19 cellular contexts compared by ENCODE assay signal in genomic region chr4:107333518-107333917, GRCh38.
DNase-seq lines count a peak whose midpoint lies in the region; ATAC-seq and TF ChIP-seq lines count a peak whose summit lies in the region.
"Had no signal": no experiment of that assay in that cellular context is flagged by ENCODE, and none has a peak within 500 bp of the region (broad histone marks: within the 10 kb centered on the region; RNA-seq: fewer than 3 reads in every experiment).

No MANE protein-coding gene starts in this region.

- BruUV-seq in PC-9 (replicated peaks; lab: Mats Ljungman, UMichigan): no TSS peak

- H4K8ac ChIP-seq in trophoblast cell (ENCODE audit: low read depth, low read length): no peak overlapping the region

- H3K9me3 ChIP-seq in trophoblast cell (ENCODE audit: insufficient read depth, low read depth, low read length): no peaks in the 10 kb centered on the region
- H3K9me3 ChIP-seq in PC-9 (ENCODE audit: insufficient read depth, low read depth): no peaks in the 10 kb centered on the region
- H3K9me3 ChIP-seq: A549, Caco-2 had no signal

- H3K27me3 ChIP-seq in trophoblast cell (ENCODE audit: insufficient read depth, low read length) (no peaks in the 10 kb centered on the region), PC-9 (ENCODE audit: insufficient read depth, low read depth) (no peaks in the 10 kb centered on the region)
- H3K27me3 ChIP-seq: BLaER1 treated with 17β-estradiol and CSF1 and Interleukin-3, amounts not matched to agents 10 nM and 100 nM had no signal

- H3K9ac ChIP-seq in trophoblast cell (ENCODE audit: low read length): no peak overlapping the region
- H3K9ac ChIP-seq: BLaER1 treated with 17β-estradiol and CSF1 and Interleukin-3, amounts not matched to agents 10 nM and 100 nM had no signal

- H3K79me2 ChIP-seq in trophoblast cell (ENCODE audit: control insufficient read depth, insufficient read depth, low read length, poor library complexity) (no peaks in the 10 kb centered on the region), PC-9 (ENCODE audit: low read depth) (no peaks in the 10 kb centered on the region)

- ATAC-seq in GM19351 (IDR thresholded peaks at IDR 0.05; ENCODE audit: unreplicated experiment) (peak; percentile 55), HG03025 (IDR thresholded peaks at IDR 0.05; ENCODE audit: low FRiP score, unreplicated experiment) (peak; percentile 66)
- ATAC-seq: A549; CD8-positive, alpha-beta T cell had no signal

- H2AFZ ChIP-seq in trophoblast cell (ENCODE audit: insufficient read depth, low read length, poor library complexity) (no peak overlapping the region), PC-9 (no peak overlapping the region)

- H3K14ac ChIP-seq in trophoblast cell (ENCODE audit: low read length): no peak overlapping the region

- H3K27ac ChIP-seq in trophoblast cell (ENCODE audit: low read depth, low read length) (peak overlapping the region; percentile 17), PC-9 (no peak overlapping the region), RWPE1 (no peak overlapping the region)
- H3K27ac ChIP-seq: 22Rv1; A549; BLaER1 treated with 17β-estradiol and CSF1 and Interleukin-3, amounts not matched to agents 10 nM and 100 nM; C4-2B had no signal

- H4K91ac ChIP-seq in trophoblast cell (ENCODE audit: low read depth, low read length): no peak overlapping the region

- peak; percentile 41 for DNase-seq in amniotic epithelial cell (ENCODE audit: low read depth)
- no peak for DNase-seq in trophoblast cell
- DNase-seq in activated CD4-positive, CD25-positive, alpha-beta regulatory T cell (lab: John Stamatoyannopoulos, UW): no peak
- DNase-seq in PC-9: no peak
- no peak for DNase-seq in UCSD-AML1 (lab: John Stamatoyannopoulos, UW; ENCODE audit: unreplicated experiment)
- DNase-seq in RWPE1 (ENCODE audit: low spot score): no peak
- DNase-seq: AML-193; Caco-2; Calu3; CD4-positive, alpha-beta T cell; CD8-positive, alpha-beta T cell; DMS79 treated with DMSO at 0.1 percent for 48 hours; GF-D8 had no signal

- H3K18ac ChIP-seq in trophoblast cell (ENCODE audit: low read length): no peak overlapping the region

- H2BK120ac ChIP-seq in trophoblast cell (ENCODE audit: insufficient read depth, low read length, poor library complexity): no peak overlapping the region

- H3K4me3 ChIP-seq in trophoblast cell (ENCODE audit: low read depth, low read length) (no peak overlapping the region), PC-9 (no peak overlapping the region)
- H3K4me3 ChIP-seq: A549; BLaER1 treated with 17β-estradiol and CSF1 and Interleukin-3, amounts not matched to agents 10 nM and 100 nM had no signal

- H2AK5ac ChIP-seq in trophoblast cell (ENCODE audit: low read length): no peak overlapping the region

- POLR2A ChIA-PET in PC-9 (lab: Charles Lee; ENCODE audit: unreplicated experiment) (no interaction called here), RWPE1 (lab: Yijun Ruan, JAX; ENCODE audit: low non-redundant PET) (no interaction called here)

- H4K12ac ChIP-seq in trophoblast cell (ENCODE audit: low read depth, low read length): no peak overlapping the region

- no peaks in the 10 kb centered on the region for H3K9me2 ChIP-seq in PC-9 (ENCODE audit: insufficient read depth)

- H3K79me1 ChIP-seq in trophoblast cell (ENCODE audit: low read length): no peaks in the 10 kb centered on the region

- no peaks in the 10 kb centered on the region for H4K20me1 ChIP-seq in PC-9 (ENCODE audit: insufficient read depth)
- H4K20me1 ChIP-seq: BLaER1 treated with 17β-estradiol and CSF1 and Interleukin-3, amounts not matched to agents 10 nM and 100 nM had no signal

- H3K4me2 ChIP-seq in trophoblast cell (ENCODE audit: low read length) (no peak overlapping the region), PC-9 (no peak overlapping the region)
- H3K4me2 ChIP-seq: A549; BLaER1 treated with 17β-estradiol and CSF1 and Interleukin-3, amounts not matched to agents 10 nM and 100 nM had no signal

- WGBS in trophoblast cell (ENCODE audit: extremely low coverage, insufficient coverage, insufficient read length): no CpG with 5 or more reads among the region's 1 CpG

- H2BK12ac ChIP-seq in trophoblast cell (ENCODE audit: low read length): no peak overlapping the region

- H2BK5ac ChIP-seq in trophoblast cell (ENCODE audit: low read depth, low read length, poor library complexity): peak overlapping the region; percentile 31

- H3F3A ChIP-seq in PC-9 (ENCODE audit: insufficient read depth, low read depth): no peaks in the 10 kb centered on the region

- no peak overlapping the region for H3K23ac ChIP-seq in trophoblast cell (ENCODE audit: low read length)

- TF ChIP-seq CTCF in PC-9 (conservative IDR thresholded peaks at IDR 0.05) (no peak), RWPE1 (conservative IDR thresholded peaks at IDR 0.05; ENCODE audit: low read depth) (no peak)

- intact Hi-C loops in PC-9 (cut with micrococcal nuclease; ENCODE audit: unreplicated experiment): no loop called here

- CTCF ChIA-PET in PC-9 (lab: Charles Lee) (no interaction called here), RWPE1 (lab: Yijun Ruan, JAX) (no interaction called here)

- H3K4ac ChIP-seq in trophoblast cell (ENCODE audit: low read depth, low read length): no peak overlapping the region

- H3K36me3 ChIP-seq in trophoblast cell (ENCODE audit: control insufficient read depth in 1 of 2, insufficient read depth in 2 of 2, low read length in 2 of 2) (no peaks in the 10 kb centered on the region), PC-9 (ENCODE audit: low read depth) (no peaks in the 10 kb centered on the region)
- H3K36me3 ChIP-seq: BLaER1 treated with 17β-estradiol and CSF1 and Interleukin-3, amounts not matched to agents 10 nM and 100 nM had no signal

- H3K4me1 ChIP-seq in trophoblast cell (ENCODE audit: control insufficient read depth in 1 of 2, insufficient read depth in 2 of 2, low read length in 2 of 2) (no peaks in the 10 kb centered on the region), PC-9 (replicated peaks; ENCODE audit: insufficient read depth) (no peaks in the 10 kb centered on the region)
- H3K4me1 ChIP-seq: A549; BLaER1 treated with 17β-estradiol and CSF1 and Interleukin-3, amounts not matched to agents 10 nM and 100 nM; Caco-2 had no signal
